Comparison of ENCODE assay signal across 1 cellular context in the genomic region with DNA sequence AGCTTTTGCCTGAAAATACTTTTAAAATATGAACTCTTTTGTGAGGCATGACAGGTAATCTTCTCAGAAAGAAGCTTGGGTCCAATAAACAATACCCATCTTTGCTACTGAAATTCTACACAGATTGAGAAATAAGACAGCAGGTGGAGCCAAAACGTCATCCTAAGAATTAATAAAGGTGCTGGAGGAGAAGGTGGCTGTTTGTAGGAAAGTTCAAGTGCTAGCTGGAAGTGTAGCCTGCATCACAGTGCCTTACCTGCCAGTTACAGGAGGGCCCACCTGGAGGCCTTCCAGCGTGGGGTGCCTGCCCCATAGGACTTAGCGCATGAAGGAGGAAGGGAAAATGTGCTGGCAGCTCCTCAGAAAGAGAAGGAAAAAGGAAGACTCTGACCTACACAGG.
TF ChIP-seq lines count a peak whose summit lies in the region.

No MANE protein-coding gene starts in this region.

TF ChIP-seq in IMR-90, 13 proteins besides CTCF, POLR2A, EP300 and RAD21 (continued from another document):
- TF ChIP-seq, protein P1, sequence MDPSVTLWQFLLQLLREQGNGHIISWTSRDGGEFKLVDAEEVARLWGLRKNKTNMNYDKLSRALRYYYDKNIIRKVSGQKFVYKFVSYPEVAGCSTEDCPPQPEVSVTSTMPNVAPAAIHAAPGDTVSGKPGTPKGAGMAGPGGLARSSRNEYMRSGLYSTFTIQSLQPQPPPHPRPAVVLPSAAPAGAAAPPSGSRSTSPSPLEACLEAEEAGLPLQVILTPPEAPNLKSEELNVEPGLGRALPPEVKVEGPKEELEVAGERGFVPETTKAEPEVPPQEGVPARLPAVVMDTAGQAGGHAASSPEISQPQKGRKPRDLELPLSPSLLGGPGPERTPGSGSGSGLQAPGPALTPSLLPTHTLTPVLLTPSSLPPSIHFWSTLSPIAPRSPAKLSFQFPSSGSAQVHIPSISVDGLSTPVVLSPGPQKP (IDR thresholded peaks at IDR 0.05; ENCODE audit: borderline replicate concordance, low read depth, low read length): no peak
- TF ChIP-seq MXI1 (IDR thresholded peaks at IDR 0.05; ENCODE audit: borderline replicate concordance, low read depth, low read length) (no peak), SMC3 (IDR thresholded peaks at IDR 0.05; ENCODE audit: low read depth, low read length) (no peak), NFE2L2 (IDR thresholded peaks at IDR 0.05; ENCODE audit: low read depth, low read length) (no peak), MAZ (IDR thresholded peaks at IDR 0.05; ENCODE audit: borderline replicate concordance, low read depth, low read length) (no peak), CEBPB (IDR thresholded peaks at IDR 0.05; ENCODE audit: low read depth, low read length) (no peak), CHD1 (IDR thresholded peaks at IDR 0.05; ENCODE audit: low read depth, low read length) (no peak), RCOR1 (IDR thresholded peaks at IDR 0.05; ENCODE audit: insufficient replicate concordance, low read length) (no peak)
TF ChIP-seq in IMR-90: peak in this region for 0.
